In genomic region chr11:60455531-60456042, GRCh38 we compare ENCODE assay signal across 1 cellular context.
TF ChIP-seq lines count a peak whose summit lies in the region.

TSS of gene MS4A1 (plus strand) at chr11:60455847. CDS start at chr11:60462375, 6,528 bp downstream.

TF ChIP-seq in GM12878, 131 proteins besides CTCF, POLR2A, EP300 and RAD21 (continued from another document):
- TF ChIP-seq, protein P1, sequence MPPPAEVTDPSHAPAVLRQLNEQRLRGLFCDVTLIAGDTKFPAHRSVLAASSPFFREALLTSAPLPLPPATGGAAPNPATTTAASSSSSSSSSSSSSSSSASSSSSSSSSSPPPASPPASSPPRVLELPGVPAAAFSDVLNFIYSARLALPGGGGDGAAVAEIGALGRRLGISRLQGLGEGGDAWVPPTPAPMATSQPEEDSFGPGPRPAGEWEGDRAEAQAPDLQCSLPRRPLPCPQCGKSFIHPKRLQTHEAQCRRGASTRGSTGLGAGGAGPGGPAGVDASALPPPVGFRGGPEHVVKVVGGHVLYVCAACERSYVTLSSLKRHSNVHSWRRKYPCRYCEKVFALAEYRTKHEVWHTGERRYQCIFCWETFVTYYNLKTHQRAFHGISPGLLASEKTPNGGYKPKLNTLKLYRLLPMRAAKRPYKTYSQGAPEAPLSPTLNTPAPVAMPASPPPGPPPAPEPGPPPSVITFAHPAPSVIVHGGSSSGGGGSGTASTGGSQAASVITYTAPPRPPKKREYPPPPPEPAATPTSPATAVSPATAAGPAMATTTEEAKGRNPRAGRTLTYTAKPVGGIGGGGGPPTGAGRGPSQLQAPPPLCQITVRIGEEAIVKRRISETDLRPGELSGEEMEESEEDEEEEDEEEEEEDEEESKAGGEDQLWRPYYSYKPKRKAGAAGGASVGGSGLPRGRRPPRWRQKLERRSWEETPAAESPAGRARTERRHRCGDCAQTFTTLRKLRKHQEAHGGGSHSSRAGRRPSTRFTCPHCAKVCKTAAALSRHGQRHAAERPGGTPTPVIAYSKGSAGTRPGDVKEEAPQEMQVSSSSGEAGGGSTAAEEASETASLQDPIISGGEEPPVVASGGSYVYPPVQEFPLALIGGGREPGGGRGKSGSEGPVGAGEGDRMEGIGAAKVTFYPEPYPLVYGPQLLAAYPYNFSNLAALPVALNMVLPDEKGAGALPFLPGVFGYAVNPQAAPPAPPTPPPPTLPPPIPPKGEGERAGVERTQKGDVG (CRISPR knock-in tag; IDR thresholded peaks at IDR 0.05): no peak
- TF ChIP-seq SREBF2 (IDR thresholded peaks at IDR 0.05; ENCODE audit: low read length) (no peak), TCF7 (IDR thresholded peaks at IDR 0.05; ENCODE audit: borderline replicate concordance) (0 out of 2 replicates have a peak, but pooled peaks have one; percentile 18), E4F1 (IDR thresholded peaks at IDR 0.05; ENCODE audit: borderline replicate concordance, partially characterized antibody) (no peak), MYC (IDR thresholded peaks at IDR 0.05; ENCODE audit: insufficient read depth, insufficient read length, insufficient replicate concordance, low read length, severe bottlenecking) (no peak), ZZZ3 (IDR thresholded peaks at IDR 0.05; ENCODE audit: control insufficient read depth, insufficient read length, low read depth) (no peak), BMI1 (IDR thresholded peaks at IDR 0.05; ENCODE audit: borderline replicate concordance) (peak; percentile 92), GATAD2B (conservative IDR thresholded peaks at IDR 0.05; ENCODE audit: low read depth) (peak; percentile 97), ZNF622 (IDR thresholded peaks at IDR 0.05) (no peak), CREB1 (IDR thresholded peaks at IDR 0.05; ENCODE audit: low read depth) (peak; percentile 57; the same call in 1 of the 2 replicates), SIX5 (IDR thresholded peaks at IDR 0.05; ENCODE audit: low read depth, low read length, severe bottlenecking) (no peak)
TF ChIP-seq in GM12878: peak in this region for 84.
